In the genomic region with DNA sequence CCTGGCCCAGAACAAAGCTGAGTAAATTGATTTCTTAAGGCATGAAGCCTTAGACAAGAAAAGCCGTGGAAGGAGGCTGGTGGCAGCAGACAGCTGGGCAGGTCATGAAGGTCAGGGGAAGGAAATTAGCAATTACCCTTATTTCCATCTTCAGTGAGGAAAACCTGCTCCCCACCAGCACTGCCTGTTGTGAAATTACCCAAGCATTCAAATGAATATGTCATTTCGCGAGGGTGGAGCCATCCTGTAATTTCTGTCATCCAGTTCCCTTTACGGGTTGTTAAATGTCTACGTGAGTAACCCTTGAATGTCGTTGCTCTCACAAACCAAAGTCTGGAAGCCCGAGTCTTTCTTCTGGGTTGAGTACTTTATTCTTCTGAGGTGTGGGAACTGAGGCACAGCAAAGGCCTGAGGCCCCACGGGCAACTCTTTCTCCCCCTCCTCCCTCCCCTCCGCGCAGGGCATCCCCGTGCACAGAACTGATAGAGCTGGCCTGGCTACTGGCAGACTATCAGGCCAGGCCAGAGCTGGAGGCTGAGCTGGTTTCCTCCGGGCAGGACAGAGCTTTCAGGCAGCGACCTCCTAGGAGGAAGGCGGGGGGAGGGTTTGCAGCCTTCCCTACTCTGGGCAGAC, we compare ENCODE assay signal across 8 cellular contexts. TPM values are rescaled to one million over a fixed set of nuclear protein-coding genes. Genes with fewer than 3 reads are reported as not detected.
A peak's percentile ranks its signal among the peaks of the same experiment; 100 is the strongest.
DNase-seq lines count a peak whose midpoint lies in the region; ATAC-seq and TF ChIP-seq lines count a peak whose summit lies in the region.

No MANE protein-coding gene starts in this region.

- no peaks in the 10 kb centered on the region for H3K79me2 ChIP-seq in OCI-LY3 (ENCODE audit: low read length)

- no peaks in the 10 kb centered on the region for H3K36me3 ChIP-seq in CD4-positive, CD25-positive, alpha-beta regulatory T cell (ENCODE audit: control insufficient read depth, insufficient read depth, low read length)
- no peaks in the 10 kb centered on the region for H3K36me3 ChIP-seq in OCI-LY3 (replicated peaks; ENCODE audit: low read depth, low read length)
- no peaks in the 10 kb centered on the region for H3K36me3 ChIP-seq in mucosa of descending colon (ENCODE audit: low read depth)

- H3K9ac ChIP-seq in OCI-LY3 (ENCODE audit: low read length) = peak overlapping the region; percentile 64

- H3K4me3 Mint-ChIP-seq in CD4-positive, CD25-positive, alpha-beta regulatory T cell = peak overlapping the region in 3 of 4 donors; percentile 37 to 73 (median 38)
- H3K4me3 Mint-ChIP-seq in effector memory CD8-positive, alpha-beta T cell = peak overlapping the region in 1 of 2 donors; percentile 28

- peaks cover 0 to 14% (median 9%) of the 10 kb centered on the region in 4 donors for H3K4me1 Mint-ChIP-seq in CD4-positive, CD25-positive, alpha-beta regulatory T cell
- H3K4me1 Mint-ChIP-seq in effector memory CD8-positive, alpha-beta T cell (ENCODE audit: low read depth in 2 of 2) = peaks cover 6 to 12% of the 10 kb centered on the region in 2 donors

- no peaks in the 10 kb centered on the region for H4K20me1 ChIP-seq in OCI-LY3 (ENCODE audit: insufficient read depth, low read length)

- H2AFZ ChIP-seq in OCI-LY3 (ENCODE audit: low read depth, low read length) = peak overlapping the region; percentile 61

- DNase-seq in CD4-positive, CD25-positive, alpha-beta regulatory T cell = no peak
- DNase-seq in effector memory CD8-positive, alpha-beta T cell = no peak
- DNase-seq in mucosa of descending colon (peak in 2 of 3 donors; percentile 63 to 71), amygdala (lab: John Stamatoyannopoulos, UW) (no peak)
- no peak for DNase-seq in stimulated activated CD4-positive, alpha-beta T cell treated with anti-CD3 and anti-CD28 coated beads, Interleukin-12 subunit alpha, Interleukin-12 subunit beta, amount 100 ng/mL, for 4 hours

- ATAC-seq in CD4-positive, CD25-positive, alpha-beta regulatory T cell (ENCODE audit: low read depth in 2 of 2) = no peak
- ATAC-seq in GM21717 (IDR thresholded peaks at IDR 0.05; ENCODE audit: unreplicated experiment) (peak; percentile 27), mucosa of descending colon (peak; percentile 90), GM19351 (IDR thresholded peaks at IDR 0.05; ENCODE audit: unreplicated experiment) (no peak)
- ATAC-seq in effector memory CD8-positive, alpha-beta T cell (replicated peaks) = peak; percentile 12

- H3K4me3 ChIP-seq in CD4-positive, CD25-positive, alpha-beta regulatory T cell (ENCODE audit: low read depth, low read length) = peak overlapping the region; percentile 37
- peak overlapping the region; percentile 82 for H3K4me3 ChIP-seq in OCI-LY3 (ENCODE audit: low read length)
- no peak overlapping the region for H3K4me3 ChIP-seq in mucosa of descending colon

- H3K27me3 Mint-ChIP-seq in CD4-positive, CD25-positive, alpha-beta regulatory T cell = peaks cover 23% of the 10 kb centered on the region
- peaks cover 0 to 11% of the 10 kb centered on the region in 2 donors for H3K27me3 Mint-ChIP-seq in effector memory CD8-positive, alpha-beta T cell

- no peaks in the 10 kb centered on the region for H3K27me3 ChIP-seq in CD4-positive, CD25-positive, alpha-beta regulatory T cell (ENCODE audit: control insufficient read depth, insufficient read depth, low read length)
- H3K27me3 ChIP-seq in OCI-LY3 (ENCODE audit: low read depth, low read length) = peaks cover 12% of the 10 kb centered on the region

- H3K27ac Mint-ChIP-seq in CD4-positive, CD25-positive, alpha-beta regulatory T cell = no peak overlapping the region
- H3K27ac Mint-ChIP-seq in effector memory CD8-positive, alpha-beta T cell = no peak overlapping the region

- H3K9me3 Mint-ChIP-seq in CD4-positive, CD25-positive, alpha-beta regulatory T cell = peaks cover 0 to 2% (median 0%) of the 10 kb centered on the region in 7 donors
- no peaks in the 10 kb centered on the region for H3K9me3 Mint-ChIP-seq in effector memory CD8-positive, alpha-beta T cell

- H3K4me1 ChIP-seq in CD4-positive, CD25-positive, alpha-beta regulatory T cell (ENCODE audit: control insufficient read depth, insufficient read depth, low read length, poor library complexity, severe bottlenecking) = peaks cover 8% of the 10 kb centered on the region
- H3K4me1 ChIP-seq in OCI-LY3 (ENCODE audit: low read length) (peaks cover 21% of the 10 kb centered on the region), mucosa of descending colon (ENCODE audit: low read depth) (peaks cover 12% of the 10 kb centered on the region)

- H3K36me3 Mint-ChIP-seq in CD4-positive, CD25-positive, alpha-beta regulatory T cell = no peaks in the 10 kb centered on the region
- H3K36me3 Mint-ChIP-seq in effector memory CD8-positive, alpha-beta T cell (ENCODE audit: insufficient read depth) = no peaks in the 10 kb centered on the region

- no peaks in the 10 kb centered on the region for H3K9me3 ChIP-seq in CD4-positive, CD25-positive, alpha-beta regulatory T cell (ENCODE audit: control insufficient read depth in 2 of 2, low read length in 2 of 2)
- no peaks in the 10 kb centered on the region for H3K9me3 ChIP-seq in OCI-LY3 (ENCODE audit: insufficient read depth, low read length)
- H3K9me3 ChIP-seq in mucosa of descending colon = no peaks in the 10 kb centered on the region

- no peak overlapping the region for H3K27ac ChIP-seq in CD4-positive, CD25-positive, alpha-beta regulatory T cell (ENCODE audit: insufficient read depth, low read length, poor library complexity, severe bottlenecking)
- no peak overlapping the region for H3K27ac ChIP-seq in OCI-LY3 (ENCODE audit: low read length)

- TF ChIP-seq CTCF in OCI-LY3 (IDR thresholded peaks at IDR 0.05; ENCODE audit: low read depth, low read length) (no peak), mucosa of descending colon (IDR thresholded peaks at IDR 0.05) (no peak)

- intact Hi-C loops in mucosa of descending colon (cut with DNase I, micrococcal nuclease) = loop anchor here (10.0 kb wide), 1 partner anchor 222 kb away; a partner anchor contains a TSS

- peak overlapping the region; percentile 97 for H3K4me2 ChIP-seq in OCI-LY3 (ENCODE audit: low read length)

RNA-seq across cellular contexts. Expression of a gene that starts 22.0 kb away (rescaled TPM):
- 21.7 TPM for total RNA-seq in CD4-positive, CD25-positive, alpha-beta regulatory T cell
- 10 to 100 TPM; 38.0 to 47.3 (median 42.5) TPM for polyA plus RNA-seq in CD4-positive, CD25-positive, alpha-beta regulatory T cell
- total RNA-seq in mucosa of descending colon = 10 to 100 TPM; 71.4 to 86.8 (median 74.0) TPM

RNA-seq across cellular contexts. Expression of a gene that starts 29.7 kb away (rescaled TPM):
- 27.9 TPM for total RNA-seq in CD4-positive, CD25-positive, alpha-beta regulatory T cell
- 10 to 100 TPM; 13.3 to 19.2 (median 14.5) TPM for polyA plus RNA-seq in CD4-positive, CD25-positive, alpha-beta regulatory T cell
- 10 to 100 TPM; 12.0 to 13.3 (median 12.4) TPM for total RNA-seq in mucosa of descending colon

Comparison
In these comparisons a context has a peak if more than half of its experiments do, and no peak if none do; other contexts are left out.
1. ATAC-seq: peak in GM21717 (single experiment), effector memory CD8-positive, alpha-beta T cell (single experiment) and mucosa of descending colon (single experiment); none in CD4-positive, CD25-positive, alpha-beta regulatory T cell (0 of 2) and GM19351 (single experiment).
2. DNase-seq: peak in mucosa of descending colon (2 of 3); none in CD4-positive, CD25-positive, alpha-beta regulatory T cell (0 of 3), effector memory CD8-positive, alpha-beta T cell (0 of 3), stimulated activated CD4-positive, alpha-beta T cell treated with anti-CD3 and anti-CD28 coated beads, Interleukin-12 subunit alpha, Interleukin-12 subunit beta, amount 100 ng/mL, for 4 hours (single experiment) and amygdala (0 of 56).